16 cellular contexts compared by ENCODE assay signal in the genomic region with DNA sequence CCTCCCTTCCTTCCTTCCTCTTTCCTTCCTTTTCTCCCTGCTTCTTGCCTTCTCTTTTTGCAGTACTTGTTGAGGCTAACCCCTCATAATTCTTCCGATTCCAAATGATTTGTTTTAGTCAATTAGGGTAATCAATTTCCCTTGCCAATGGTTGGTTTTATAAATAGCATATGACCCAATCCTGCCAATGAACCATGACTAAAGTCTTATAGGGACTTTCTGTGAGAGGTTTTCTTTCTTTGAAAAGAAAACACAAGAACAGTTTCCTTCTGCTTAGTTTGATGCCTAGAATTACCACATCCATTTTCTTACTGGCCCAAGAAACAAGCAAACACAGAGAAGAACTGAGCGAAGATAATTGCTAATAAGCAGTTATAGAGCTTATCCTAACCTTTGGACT.
DNase-seq lines count a peak whose midpoint lies in the region; ATAC-seq and TF ChIP-seq lines count a peak whose summit lies in the region.
"Had no signal": no experiment of that assay in that cellular context is flagged by ENCODE, and none has a peak within 500 bp of the region (broad histone marks: within the 10 kb centered on the region; RNA-seq: fewer than 3 reads in every experiment).

No MANE protein-coding gene starts in this region.

- H3K9me3 Mint-ChIP-seq in CD4-positive, CD25-positive, alpha-beta regulatory T cell: peaks cover 0 to 8% (median 0%) of the 10 kb centered on the region in 7 donors
- H3K9me3 Mint-ChIP-seq in T-helper 2 cell treated with Interferon-gamma antibody and Interleukin-4, amounts not matched to agents 5 μg/mL and 100 μg/mL, for 36 hours: peaks cover 16% of the 10 kb centered on the region
- H3K9me3 Mint-ChIP-seq in memory B cell: peaks cover 1% of the 10 kb centered on the region

- H3K36me3 ChIP-seq in CD4-positive, CD25-positive, alpha-beta regulatory T cell (ENCODE audit: control insufficient read depth, insufficient read depth, low read length): no peaks in the 10 kb centered on the region
- H3K36me3 ChIP-seq: esophagus muscularis mucosa, pancreas, thoracic aorta had no signal

- no peaks in the 10 kb centered on the region for H3K27me3 ChIP-seq in CD4-positive, CD25-positive, alpha-beta regulatory T cell (ENCODE audit: control insufficient read depth, insufficient read depth, low read length)
- H3K27me3 ChIP-seq: dorsolateral prefrontal cortex, esophagus muscularis mucosa, pancreas had no signal

- H3K4me3 ChIP-seq in CD4-positive, CD25-positive, alpha-beta regulatory T cell (ENCODE audit: low read depth, low read length): no peak overlapping the region
- H3K4me3 ChIP-seq: dorsolateral prefrontal cortex, esophagus muscularis mucosa, pancreas, thoracic aorta had no signal

- peaks cover 24 to 56% (median 32%) of the 10 kb centered on the region in 4 donors for H3K4me1 Mint-ChIP-seq in CD4-positive, CD25-positive, alpha-beta regulatory T cell
- peaks cover 66% of the 10 kb centered on the region for H3K4me1 Mint-ChIP-seq in T-helper 2 cell treated with Interferon-gamma antibody and Interleukin-4, amounts not matched to agents 5 μg/mL and 100 μg/mL, for 36 hours (ENCODE audit: low read depth)
- H3K4me1 Mint-ChIP-seq in memory B cell: peaks cover 12% of the 10 kb centered on the region

- in situ Hi-C loops in GM13976 (cut with MboI; ENCODE audit: low sequenced_read_pairs, unreplicated experiment): no loop called here

- no peak for TF ChIP-seq CTCF in GM13976 (IDR thresholded peaks at IDR 0.05; ENCODE audit: borderline replicate concordance, control extremely low read depth, extremely low read depth, insufficient read depth, missing control alignments)

- H3K4me3 Mint-ChIP-seq in CD4-positive, CD25-positive, alpha-beta regulatory T cell: peak overlapping the region in 1 of 4 donors; percentile 29
- peak overlapping the region; percentile 73 for H3K4me3 Mint-ChIP-seq in T-helper 2 cell treated with Interferon-gamma antibody and Interleukin-4, amounts not matched to agents 5 μg/mL and 100 μg/mL, for 36 hours
- H3K4me3 Mint-ChIP-seq in memory B cell: no peak overlapping the region

- peak; percentile 33 to 51 for ATAC-seq in CD4-positive, CD25-positive, alpha-beta regulatory T cell (ENCODE audit: low read depth in 2 of 2)
- ATAC-seq in memory B cell (ENCODE audit: low read depth): peak; percentile 87
- no peak for ATAC-seq in GM21515 (IDR thresholded peaks at IDR 0.05; ENCODE audit: unreplicated experiment)
- no peak for ATAC-seq in HG03095 (IDR thresholded peaks at IDR 0.05; ENCODE audit: unreplicated experiment)
- ATAC-seq: HepG2, pancreas had no signal

- peak in 1 of 3 donors; percentile 79 for DNase-seq in CD4-positive, CD25-positive, alpha-beta regulatory T cell
- DNase-seq in GM13976 (ENCODE audit: low spot score): peak; percentile 16
- no peak for DNase-seq in T-helper 2 cell treated with Interferon-gamma antibody and Interleukin-4, amounts not matched to agents 5 μg/mL and 100 μg/mL, for 36 hours (ENCODE audit: low spot score)
- DNase-seq in memory B cell (ENCODE audit: low spot score in 2 of 2): no peak
- no peak for DNase-seq in cerebellar cortex (ENCODE audit: low spot score)
- DNase-seq: dorsolateral prefrontal cortex; GDM1; NCI-H1436; pancreas; SK-N-SH; stimulated activated CD4-positive, alpha-beta T cell treated with anti-CD3 and anti-CD28 coated beads, Interleukin-4, amount 100 ng/mL, for 1 hour had no signal

- H3K4me1 ChIP-seq in CD4-positive, CD25-positive, alpha-beta regulatory T cell (ENCODE audit: control insufficient read depth, insufficient read depth, low read length, poor library complexity, severe bottlenecking): peaks cover 12% of the 10 kb centered on the region
- H3K4me1 ChIP-seq: esophagus muscularis mucosa, pancreas had no signal

- H3K27ac ChIP-seq in CD4-positive, CD25-positive, alpha-beta regulatory T cell (ENCODE audit: insufficient read depth, low read length, poor library complexity, severe bottlenecking): no peak overlapping the region
- H3K27ac ChIP-seq: dorsolateral prefrontal cortex, esophagus muscularis mucosa, pancreas, thoracic aorta had no signal

- no peaks in the 10 kb centered on the region for H3K36me3 Mint-ChIP-seq in CD4-positive, CD25-positive, alpha-beta regulatory T cell
- H3K36me3 Mint-ChIP-seq in T-helper 2 cell treated with Interferon-gamma antibody and Interleukin-4, amounts not matched to agents 5 μg/mL and 100 μg/mL, for 36 hours (ENCODE audit: low read depth): peaks cover 26% of the 10 kb centered on the region
- no peaks in the 10 kb centered on the region for H3K36me3 Mint-ChIP-seq in memory B cell

- no peaks in the 10 kb centered on the region for H3K9me3 ChIP-seq in CD4-positive, CD25-positive, alpha-beta regulatory T cell (ENCODE audit: control insufficient read depth in 2 of 2, low read length in 2 of 2)
- H3K9me3 ChIP-seq: esophagus muscularis mucosa, pancreas, SK-N-SH, thoracic aorta had no signal

- H3K27me3 Mint-ChIP-seq in CD4-positive, CD25-positive, alpha-beta regulatory T cell: peaks cover 9% of the 10 kb centered on the region
- H3K27me3 Mint-ChIP-seq in T-helper 2 cell treated with Interferon-gamma antibody and Interleukin-4, amounts not matched to agents 5 μg/mL and 100 μg/mL, for 36 hours (ENCODE audit: low read depth): no peaks in the 10 kb centered on the region
- H3K27me3 Mint-ChIP-seq in memory B cell: no peaks in the 10 kb centered on the region

- H3K27ac Mint-ChIP-seq in CD4-positive, CD25-positive, alpha-beta regulatory T cell: peak overlapping the region in 2 of 3 donors; percentile 56 to 87
- peak overlapping the region; percentile 97 for H3K27ac Mint-ChIP-seq in T-helper 2 cell treated with Interferon-gamma antibody and Interleukin-4, amounts not matched to agents 5 μg/mL and 100 μg/mL, for 36 hours
- peak overlapping the region; percentile 77 for H3K27ac Mint-ChIP-seq in memory B cell

Comparison
In these comparisons a context has a peak if more than half of its experiments do, and no peak if none do; other contexts are left out.
1. ATAC-seq: peak in CD4-positive, CD25-positive, alpha-beta regulatory T cell (2 of 2) and memory B cell (single experiment); none in GM21515 (single experiment) and HG03095 (single experiment).
2. Peak in every context shown above with its lines, with median percentiles within 50 percentile points of each other: H3K27ac Mint-ChIP-seq.